ENCODE assay signal across 7 cellular contexts in genomic region chr2:133972297-133972696, GRCh38.
"Had no signal": no experiment of that assay in that cellular context is flagged by ENCODE, and none has a peak within 500 bp of the region (broad histone marks: within the 10 kb centered on the region; RNA-seq: fewer than 3 reads in every experiment).

No MANE protein-coding gene starts in this region.

- H3K27ac Mint-ChIP-seq: H9, IgD-negative memory B cell had no signal

- FAIRE-seq: H54 had no signal

- H3K27ac ChIP-seq: GM23248, HL-60 had no signal

- DNase-seq: GOT3, H9, KG1 had no signal

- H3K9me3 Mint-ChIP-seq: H9 had no signal

- H2AFZ ChIP-seq: GM23248 had no signal

- H3K36me3 Mint-ChIP-seq: IgD-negative memory B cell had no signal

- H3K4me3 ChIP-seq: GM23248 had no signal

- H3K4me3 Mint-ChIP-seq: H9, IgD-negative memory B cell had no signal

- H3K27me3 Mint-ChIP-seq: IgD-negative memory B cell had no signal

- H3K9ac ChIP-seq: GM23248 had no signal
